In the genomic region with DNA sequence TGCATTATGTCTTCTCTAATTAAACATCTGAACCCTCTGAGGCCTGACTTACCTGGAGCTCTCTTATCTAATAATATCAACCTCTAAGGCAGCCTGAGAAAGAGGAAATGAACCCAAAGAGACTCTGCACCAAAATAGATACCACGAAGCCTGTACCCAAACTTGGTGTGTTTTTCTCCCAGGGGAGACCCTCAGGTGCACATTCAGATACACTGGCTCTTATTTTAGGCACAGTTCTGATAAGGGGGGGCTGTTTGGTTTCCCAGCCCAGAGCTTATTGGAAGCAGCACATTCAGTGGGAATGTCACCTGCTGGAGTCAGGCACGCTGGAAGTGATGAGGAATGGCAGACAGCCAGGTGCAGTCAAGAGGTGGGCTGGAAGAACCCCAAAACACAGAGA, we compare ENCODE assay signal across 2 cellular contexts.
TF ChIP-seq lines count a peak whose summit lies in the region.

No MANE protein-coding gene starts in this region.

TF ChIP-seq in HepG2, 621 proteins besides CTCF, POLR2A, EP300 and RAD21:
- no peak for TF ChIP-seq POLR2AphosphoS2 (IDR thresholded peaks at IDR 0.05; ENCODE audit: low read depth, low read length)
- no peak for TF ChIP-seq NKX3-1 (CRISPR knock-in tag; IDR thresholded peaks at IDR 0.05)
- no peak for TF ChIP-seq HIVEP1 (CRISPR knock-in tag; IDR thresholded peaks at IDR 0.05)
- TF ChIP-seq TOE1 (CRISPR knock-in tag; IDR thresholded peaks at IDR 0.05), result no peak
- TF ChIP-seq YEATS2 (CRISPR knock-in tag; IDR thresholded peaks at IDR 0.05; ENCODE audit: borderline replicate concordance), result no peak
- TF ChIP-seq, protein P1, sequence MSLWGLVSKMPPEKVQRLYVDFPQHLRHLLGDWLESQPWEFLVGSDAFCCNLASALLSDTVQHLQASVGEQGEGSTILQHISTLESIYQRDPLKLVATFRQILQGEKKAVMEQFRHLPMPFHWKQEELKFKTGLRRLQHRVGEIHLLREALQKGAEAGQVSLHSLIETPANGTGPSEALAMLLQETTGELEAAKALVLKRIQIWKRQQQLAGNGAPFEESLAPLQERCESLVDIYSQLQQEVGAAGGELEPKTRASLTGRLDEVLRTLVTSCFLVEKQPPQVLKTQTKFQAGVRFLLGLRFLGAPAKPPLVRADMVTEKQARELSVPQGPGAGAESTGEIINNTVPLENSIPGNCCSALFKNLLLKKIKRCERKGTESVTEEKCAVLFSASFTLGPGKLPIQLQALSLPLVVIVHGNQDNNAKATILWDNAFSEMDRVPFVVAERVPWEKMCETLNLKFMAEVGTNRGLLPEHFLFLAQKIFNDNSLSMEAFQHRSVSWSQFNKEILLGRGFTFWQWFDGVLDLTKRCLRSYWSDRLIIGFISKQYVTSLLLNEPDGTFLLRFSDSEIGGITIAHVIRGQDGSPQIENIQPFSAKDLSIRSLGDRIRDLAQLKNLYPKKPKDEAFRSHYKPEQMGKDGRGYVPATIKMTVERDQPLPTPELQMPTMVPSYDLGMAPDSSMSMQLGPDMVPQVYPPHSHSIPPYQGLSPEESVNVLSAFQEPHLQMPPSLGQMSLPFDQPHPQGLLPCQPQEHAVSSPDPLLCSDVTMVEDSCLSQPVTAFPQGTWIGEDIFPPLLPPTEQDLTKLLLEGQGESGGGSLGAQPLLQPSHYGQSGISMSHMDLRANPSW (CRISPR knock-in tag; IDR thresholded peaks at IDR 0.05; ENCODE audit: borderline replicate concordance), result no peak
- no peak for TF ChIP-seq GTF2F1 (IDR thresholded peaks at IDR 0.05; ENCODE audit: low read length)
- no peak for TF ChIP-seq ZNF597 (CRISPR knock-in tag; IDR thresholded peaks at IDR 0.05)
TF ChIP-seq in HepG2: peak in this region for 0.

TF ChIP-seq in HEK293T, 16 proteins besides CTCF, POLR2A, EP300 and RAD21:
- TF ChIP-seq LEF1 (IDR thresholded peaks at IDR 0.05; ENCODE audit: borderline replicate concordance) (no peak), BHLHE40 (IDR thresholded peaks at IDR 0.05; ENCODE audit: borderline replicate concordance) (no peak), FOXM1 (IDR thresholded peaks at IDR 0.05; ENCODE audit: borderline replicate concordance) (no peak), SUZ12 (IDR thresholded peaks at IDR 0.05) (no peak), ELF4 (IDR thresholded peaks at IDR 0.05) (no peak), FOXK2 (IDR thresholded peaks at IDR 0.05) (no peak), TARDBP (IDR thresholded peaks at IDR 0.05) (no peak), HDGF (IDR thresholded peaks at IDR 0.05; ENCODE audit: borderline replicate concordance) (no peak), FOXA1 (IDR thresholded peaks at IDR 0.05) (no peak), L3MBTL2 (conservative IDR thresholded peaks at IDR 0.05) (no peak), CTBP1 (IDR thresholded peaks at IDR 0.05; ENCODE audit: borderline replicate concordance) (no peak), SP1 (IDR thresholded peaks at IDR 0.05) (no peak), ZNF384 (IDR thresholded peaks at IDR 0.05) (no peak)
